ENCODE assay signal across 9 cellular contexts in genomic region chr4:1809754-1810502, GRCh38. TPM values are rescaled to one million over a fixed set of nuclear protein-coding genes. Genes with fewer than 3 reads are reported as not detected.
A peak's percentile ranks its signal among the peaks of the same experiment; 100 is the strongest.
DNase-seq lines count a peak whose midpoint lies in the region; ATAC-seq and TF ChIP-seq lines count a peak whose summit lies in the region.
"Had no signal": no experiment of that assay in that cellular context is flagged by ENCODE, and none has a peak within 500 bp of the region (broad histone marks: within the 10 kb centered on the region; RNA-seq: fewer than 3 reads in every experiment).

No MANE protein-coding gene starts in this region.

- no peak overlapping the region for H2AFZ ChIP-seq in neural cell (ENCODE audit: low read depth, low read length)

- TF ChIP-seq CTCF in Panc1 (IDR thresholded peaks at IDR 0.05), result no peak
- peak; percentile 73 for TF ChIP-seq CTCF in neural cell (IDR thresholded peaks at IDR 0.05; ENCODE audit: poor library complexity, severe bottlenecking)

- peak; percentile 73 for TF ChIP-seq RAD21 in neural cell (conservative IDR thresholded peaks at IDR 0.05)

- CTCF ChIA-PET in CD4-positive, alpha-beta memory T cell (lab: Charles Lee; ENCODE audit: partially characterized antibody), result interaction anchor here (1.4 to 5.0 kb wide), 5 partner anchors 16 to 116 kb away, joined by 3 to 32 read pairs (median 5); no protein-coding TSS in a partner anchor
- CTCF ChIA-PET in Panc1 (lab: Charles Lee), result interaction anchor here (0.6 to 1.8 kb wide), 4 partner anchors 58 to 64 kb away, joined by 4 to 7 read pairs (median 4); no protein-coding TSS in a partner anchor

- no peaks in the 10 kb centered on the region for H3K9me3 Mint-ChIP-seq in CD4-positive, alpha-beta memory T cell
- no peaks in the 10 kb centered on the region for H3K9me3 Mint-ChIP-seq in activated T-helper 1 cell treated with anti-CD3 and anti-CD28 coated beads, Interleukin-12 subunit alpha, Interleukin-12 subunit beta, Interleukin-2, Interleukin-4 antibody, amounts not matched to agents 30 ng/mL and 10 ng/mL and 1 ng/mL, durations not matched to agents 14 hours and 24 hours and 36 hours
- H3K9me3 Mint-ChIP-seq in stimulated activated naive CD8-positive, alpha-beta T cell treated with anti-CD3 and anti-CD28 coated beads, Interleukin-15, amount 100 ng/mL, for 72 hours, result no peaks in the 10 kb centered on the region
- H3K9me3 Mint-ChIP-seq: IgD-negative memory B cell had no signal

- DNase-seq in CD4-positive, alpha-beta memory T cell, result peak; percentile 57 to 65 (median 60)
- DNase-seq in Panc1 (ENCODE audit: low read depth, low spot score) (peak; percentile 24), fibroblast of peridontal ligament (ENCODE audit: extremely low read depth) (peak; percentile 56)
- DNase-seq in activated T-helper 1 cell treated with anti-CD3 and anti-CD28 coated beads, Interleukin-12 subunit alpha, Interleukin-12 subunit beta, Interleukin-2, Interleukin-4 antibody, amounts not matched to agents 30 ng/mL and 10 ng/mL and 1 ng/mL, durations not matched to agents 14 hours and 24 hours and 36 hours (ENCODE audit: low spot score), result peak; percentile 57
- DNase-seq in stimulated activated naive CD8-positive, alpha-beta T cell treated with anti-CD3 and anti-CD28 coated beads, Interleukin-15, amount 100 ng/mL, for 72 hours, result peak; percentile 83 to 84

- peaks cover 0 to 1% (median 0%) of the 10 kb centered on the region in 4 donors for H3K4me1 Mint-ChIP-seq in CD4-positive, alpha-beta memory T cell
- H3K4me1 Mint-ChIP-seq in activated T-helper 1 cell treated with anti-CD3 and anti-CD28 coated beads, Interleukin-12 subunit alpha, Interleukin-12 subunit beta, Interleukin-2, Interleukin-4 antibody, amounts not matched to agents 30 ng/mL and 10 ng/mL and 1 ng/mL, durations not matched to agents 14 hours and 24 hours and 36 hours (ENCODE audit: low read depth), result no peaks in the 10 kb centered on the region
- H3K4me1 Mint-ChIP-seq in stimulated activated naive CD8-positive, alpha-beta T cell treated with anti-CD3 and anti-CD28 coated beads, Interleukin-15, amount 100 ng/mL, for 72 hours, result no peaks in the 10 kb centered on the region

- H3K4me1 ChIP-seq in CD4-positive, alpha-beta memory T cell (ENCODE audit: insufficient read depth, low read length), result no peaks in the 10 kb centered on the region
- H3K4me1 ChIP-seq in Panc1 (ENCODE audit: control insufficient read depth, insufficient read depth, low read length), result no peaks in the 10 kb centered on the region

- no peak for TF ChIP-seq EP300 in neural cell (conservative IDR thresholded peaks at IDR 0.05; ENCODE audit: poor library complexity, severe bottlenecking)

- H3K9me2 ChIP-seq in neural cell (ENCODE audit: insufficient read depth, low read length), result no peaks in the 10 kb centered on the region

- in situ Hi-C loops in Panc1 (cut with HindIII; ENCODE audit: low pct_unique_long_range_greater_than_20kb, low sequenced_read_pairs), result no loop called here

- peaks cover 14% of the 10 kb centered on the region for H3K36me3 ChIP-seq in CD4-positive, alpha-beta memory T cell (ENCODE audit: insufficient read depth, low read length)
- H3K36me3 ChIP-seq in Panc1 (ENCODE audit: control insufficient read depth, insufficient read depth, low read length), result no peaks in the 10 kb centered on the region
- H3K36me3 ChIP-seq in neural cell (ENCODE audit: insufficient read depth, low read length), result peaks cover 5% of the 10 kb centered on the region

- peaks cover 14 to 17% of the 10 kb centered on the region in 2 donors for H3K36me3 Mint-ChIP-seq in CD4-positive, alpha-beta memory T cell
- peaks cover 10% of the 10 kb centered on the region for H3K36me3 Mint-ChIP-seq in activated T-helper 1 cell treated with anti-CD3 and anti-CD28 coated beads, Interleukin-12 subunit alpha, Interleukin-12 subunit beta, Interleukin-2, Interleukin-4 antibody, amounts not matched to agents 30 ng/mL and 10 ng/mL and 1 ng/mL, durations not matched to agents 14 hours and 24 hours and 36 hours (ENCODE audit: low read depth)
- H3K36me3 Mint-ChIP-seq: IgD-negative memory B cell had no signal

- no peaks in the 10 kb centered on the region for H3K9me3 ChIP-seq in CD4-positive, alpha-beta memory T cell (ENCODE audit: control insufficient read depth in 1 of 2, low read length in 2 of 2)
- H3K9me3 ChIP-seq in Panc1 (ENCODE audit: control insufficient read depth, insufficient read depth, low read depth, low read length) (no peaks in the 10 kb centered on the region), neural cell (ENCODE audit: low read length) (no peaks in the 10 kb centered on the region)

- H3K27me3 ChIP-seq in CD4-positive, alpha-beta memory T cell (ENCODE audit: insufficient read depth, low read length), result no peaks in the 10 kb centered on the region
- no peaks in the 10 kb centered on the region for H3K27me3 ChIP-seq in Panc1 (ENCODE audit: control insufficient read depth, insufficient read depth, low read length)
- H3K27me3 ChIP-seq in neural cell (ENCODE audit: insufficient read depth, low read depth, low read length), result no peaks in the 10 kb centered on the region

- no peak overlapping the region for H3K4me2 ChIP-seq in neural cell (ENCODE audit: low read length)

- H3K27ac ChIP-seq in CD4-positive, alpha-beta memory T cell (ENCODE audit: low read depth, low read length), result no peak overlapping the region
- H3K27ac ChIP-seq in Panc1 (ENCODE audit: low read length), result no peak overlapping the region
- no peak overlapping the region for H3K27ac ChIP-seq in neural cell (ENCODE audit: low read length)

- intact Hi-C loops in CD4-positive, alpha-beta memory T cell (cut with micrococcal nuclease), result loop anchor here (1.0 kb wide), 2 partner anchors 64 to 89 kb away; no protein-coding TSS in a partner anchor
- intact Hi-C loops in Panc1 (cut with micrococcal nuclease; ENCODE audit: unreplicated experiment), result loop anchor here (1.0 kb wide), 1 partner anchor 62 kb away; no protein-coding TSS in a partner anchor
- intact Hi-C loops in activated T-helper 1 cell treated with anti-CD3 and anti-CD28 coated beads, Interleukin-12 subunit alpha, Interleukin-12 subunit beta, Interleukin-2, Interleukin-4 antibody, amounts not matched to agents 30 ng/mL and 10 ng/mL and 1 ng/mL, durations not matched to agents 14 hours and 24 hours and 36 hours (cut with micrococcal nuclease), result loop anchor here (1.0 kb wide), 2 partner anchors 62 to 89 kb away; no protein-coding TSS in a partner anchor

- no peaks in the 10 kb centered on the region for H3F3A ChIP-seq in neural cell (ENCODE audit: insufficient read depth, low read length, poor library complexity, severe bottlenecking)

- H3K4me3 Mint-ChIP-seq in CD4-positive, alpha-beta memory T cell, result no peak overlapping the region
- no peak overlapping the region for H3K4me3 Mint-ChIP-seq in activated T-helper 1 cell treated with anti-CD3 and anti-CD28 coated beads, Interleukin-12 subunit alpha, Interleukin-12 subunit beta, Interleukin-2, Interleukin-4 antibody, amounts not matched to agents 30 ng/mL and 10 ng/mL and 1 ng/mL, durations not matched to agents 14 hours and 24 hours and 36 hours
- no peak overlapping the region for H3K4me3 Mint-ChIP-seq in stimulated activated naive CD8-positive, alpha-beta T cell treated with anti-CD3 and anti-CD28 coated beads, Interleukin-15, amount 100 ng/mL, for 72 hours
- H3K4me3 Mint-ChIP-seq: IgD-negative memory B cell had no signal

- no peak overlapping the region for H3K9ac ChIP-seq in neural cell (ENCODE audit: low read length)

- ATAC-seq in HG02678 (IDR thresholded peaks at IDR 0.05; ENCODE audit: unreplicated experiment) (peak; percentile 53), Panc1 (peak; percentile 91), GM19467 (IDR thresholded peaks at IDR 0.05; ENCODE audit: unreplicated experiment) (no peak)
- peak; percentile 88 for ATAC-seq in stimulated activated naive CD8-positive, alpha-beta T cell treated with anti-CD3 and anti-CD28 coated beads, Interleukin-15, amount 100 ng/mL, for 72 hours

- H4K20me1 ChIP-seq in neural cell (ENCODE audit: insufficient read depth), result no peaks in the 10 kb centered on the region

- BruUV-seq in Panc1 (replicated peaks; lab: Mats Ljungman, UMichigan), result no TSS peak

- POLR2A ChIA-PET in CD4-positive, alpha-beta memory T cell (lab: Charles Lee; ENCODE audit: partially characterized antibody), result no interaction called here
- POLR2A ChIA-PET in Panc1 (lab: Charles Lee), result no interaction called here

- H3K27me3 Mint-ChIP-seq in CD4-positive, alpha-beta memory T cell, result no peaks in the 10 kb centered on the region
- H3K27me3 Mint-ChIP-seq in activated T-helper 1 cell treated with anti-CD3 and anti-CD28 coated beads, Interleukin-12 subunit alpha, Interleukin-12 subunit beta, Interleukin-2, Interleukin-4 antibody, amounts not matched to agents 30 ng/mL and 10 ng/mL and 1 ng/mL, durations not matched to agents 14 hours and 24 hours and 36 hours (ENCODE audit: insufficient read depth), result no peaks in the 10 kb centered on the region
- H3K27me3 Mint-ChIP-seq in stimulated activated naive CD8-positive, alpha-beta T cell treated with anti-CD3 and anti-CD28 coated beads, Interleukin-15, amount 100 ng/mL, for 72 hours, result no peaks in the 10 kb centered on the region
- H3K27me3 Mint-ChIP-seq: IgD-negative memory B cell had no signal

- no peaks in the 10 kb centered on the region for H3K79me2 ChIP-seq in neural cell (replicated peaks; ENCODE audit: insufficient read depth, low read length)

- H3K4me3 ChIP-seq in CD4-positive, alpha-beta memory T cell (ENCODE audit: low read length in 2 of 2), result no peak overlapping the region
- H3K4me3 ChIP-seq in Panc1 (ENCODE audit: low read depth in 2 of 2, low read length in 2 of 2) (no peak overlapping the region), neural cell (ENCODE audit: low read length) (no peak overlapping the region)

- no peak overlapping the region for H3K27ac Mint-ChIP-seq in CD4-positive, alpha-beta memory T cell
- H3K27ac Mint-ChIP-seq in activated T-helper 1 cell treated with anti-CD3 and anti-CD28 coated beads, Interleukin-12 subunit alpha, Interleukin-12 subunit beta, Interleukin-2, Interleukin-4 antibody, amounts not matched to agents 30 ng/mL and 10 ng/mL and 1 ng/mL, durations not matched to agents 14 hours and 24 hours and 36 hours, result no peak overlapping the region
- no peak overlapping the region for H3K27ac Mint-ChIP-seq in stimulated activated naive CD8-positive, alpha-beta T cell treated with anti-CD3 and anti-CD28 coated beads, Interleukin-15, amount 100 ng/mL, for 72 hours
- H3K27ac Mint-ChIP-seq: IgD-negative memory B cell had no signal

RNA-seq across cellular contexts. Expression of gene FGFR3, which starts 16.8 kb away (rescaled TPM):
- under 1 TPM; 0.53 to 0.67 TPM for total RNA-seq in CD4-positive, alpha-beta memory T cell
- polyA plus RNA-seq in CD4-positive, alpha-beta memory T cell, result not detected
- total RNA-seq in Panc1 (2021; ENCODE audit: unreplicated experiment), result 8.2 TPM
- 10.7 TPM for polyA plus RNA-seq in Panc1 (2012; ENCODE audit: insufficient read length)
- 0.29 and 0.39 TPM in 2 replicates for total RNA-seq in activated T-helper 1 cell treated with anti-CD3 and anti-CD28 coated beads, Interleukin-12 subunit alpha, Interleukin-12 subunit beta, Interleukin-2, Interleukin-4 antibody, amounts not matched to agents 30 ng/mL and 10 ng/mL and 1 ng/mL, durations not matched to agents 14 hours and 24 hours and 36 hours
- 0.48 and 0.54 TPM in 2 replicates for polyA plus RNA-seq in neural cell
- 0.58 and 0.73 TPM in 2 replicates for polyA minus RNA-seq in neural cell

RNA-seq across cellular contexts. Expression of gene LETM1, which starts 46.0 kb away (rescaled TPM):
- total RNA-seq in CD4-positive, alpha-beta memory T cell, result 10 to 100 TPM; 38.8 to 42.8 TPM
- 10 to 100 TPM in 1 of 2 donors, 1 to 10 TPM in 1; 6.5 to 12.2 TPM for polyA plus RNA-seq in CD4-positive, alpha-beta memory T cell
- total RNA-seq in Panc1 (2021; ENCODE audit: unreplicated experiment), result 67.6 TPM
- polyA plus RNA-seq in Panc1 (2012; ENCODE audit: insufficient read length), result 54.8 TPM
- 93.9 and 101 TPM in 2 replicates for total RNA-seq in activated T-helper 1 cell treated with anti-CD3 and anti-CD28 coated beads, Interleukin-12 subunit alpha, Interleukin-12 subunit beta, Interleukin-2, Interleukin-4 antibody, amounts not matched to agents 30 ng/mL and 10 ng/mL and 1 ng/mL, durations not matched to agents 14 hours and 24 hours and 36 hours
- 38.9 and 41.7 TPM in 2 replicates for polyA plus RNA-seq in neural cell
- polyA minus RNA-seq in neural cell, result 72.2 and 80.6 TPM in 2 replicates

Comparison
In these comparisons a context has a peak if more than half of its experiments do, and no peak if none do; other contexts are left out.
1. DNase-seq: peak in every context shown above with its lines; median percentile 84 in stimulated activated naive CD8-positive, alpha-beta T cell treated with anti-CD3 and anti-CD28 coated beads, Interleukin-15, amount 100 ng/mL, for 72 hours; 60 in CD4-positive, alpha-beta memory T cell; 57 in activated T-helper 1 cell treated with anti-CD3 and anti-CD28 coated beads, Interleukin-12 subunit alpha, Interleukin-12 subunit beta, Interleukin-2, Interleukin-4 antibody, amounts not matched to agents 30 ng/mL and 10 ng/mL and 1 ng/mL, durations not matched to agents 14 hours and 24 hours and 36 hours; 56 in fibroblast of peridontal ligament; 24 in Panc1.